ENCODE assay signal across 2 cellular contexts in the genomic region with DNA sequence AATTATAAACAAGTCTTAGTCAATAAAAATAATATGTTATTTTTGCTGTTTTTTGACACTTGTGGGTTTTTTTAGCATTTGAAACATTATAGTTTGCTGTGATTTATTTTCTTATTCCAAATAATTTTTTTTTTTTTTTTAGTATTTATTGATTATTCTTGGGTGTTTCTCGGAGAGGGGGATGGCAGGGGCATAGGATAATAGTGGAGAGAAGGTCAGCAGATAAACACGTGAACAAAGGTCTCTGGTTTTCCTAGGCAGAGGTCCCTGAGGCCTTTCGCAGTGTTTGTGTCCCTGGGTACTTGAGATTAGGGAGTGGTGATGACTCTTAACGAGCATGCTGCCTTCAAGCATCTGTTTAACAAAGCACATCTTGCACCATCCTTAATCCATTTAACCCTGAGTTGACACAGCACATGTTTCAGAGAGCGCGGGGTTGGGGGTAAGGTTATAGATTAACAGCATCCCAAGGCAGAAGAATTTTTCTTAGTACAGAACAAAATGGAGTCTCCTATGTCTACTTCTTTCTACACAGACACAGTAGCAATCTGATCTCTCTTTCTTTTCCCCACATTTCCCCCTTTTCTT. TPM values are rescaled to one million over a fixed set of nuclear protein-coding genes. Genes with fewer than 3 reads are reported as not detected.
"Had no signal": no experiment of that assay in that cellular context is flagged by ENCODE, and none has a peak within 500 bp of the region (broad histone marks: within the 10 kb centered on the region; RNA-seq: fewer than 3 reads in every experiment).

No MANE protein-coding gene starts in this region.

RNA-seq across cellular contexts. Expression of gene REEP1, which starts 8.5 kb away (rescaled TPM):
- total RNA-seq: MCF 10A, NCI-H460 had no signal
